17 cellular contexts compared by ENCODE assay signal in the genomic region with DNA sequence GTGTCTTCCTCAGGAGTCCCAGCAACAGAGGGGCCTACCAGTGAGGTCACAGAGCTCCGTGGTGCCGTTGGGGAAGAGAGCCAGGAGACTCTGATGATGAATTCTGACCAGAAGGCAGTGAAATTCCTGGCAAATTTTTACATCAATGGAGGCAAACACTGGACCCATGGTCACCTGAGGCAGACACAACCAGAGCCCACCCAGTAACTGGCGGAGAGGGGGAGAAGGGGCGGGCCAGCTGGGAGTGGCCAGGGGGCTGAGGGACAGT. TPM values are rescaled to one million over a fixed set of nuclear protein-coding genes. Genes with fewer than 3 reads are reported as not detected.
"Had no signal": no experiment of that assay in that cellular context is flagged by ENCODE, and none has a peak within 500 bp of the region (broad histone marks: within the 10 kb centered on the region; RNA-seq: fewer than 3 reads in every experiment).

A gene (plus strand): TSS at position 93 of the 268 bp plus-strand sequence. CDS start 1 bp downstream, at position 94.

- ATAC-seq: activated T-cell treated with anti-CD3 and anti-CD28 coated beads, Interleukin-2, amount 50 U/mL, for 72 hours; gastrocnemius medialis; stimulated activated naive CD8-positive, alpha-beta T cell treated with anti-CD3 and anti-CD28 coated beads, Interleukin-15, Interleukin-2, amounts not matched to agents 100 U/mL and 50 U/mL, for 24 hours; upper lobe of right lung had no signal

- DNase-seq: activated CD4-positive, alpha-beta memory T cell treated with anti-CD3 and anti-CD28 coated beads, Interleukin-2, amount 10 ng/mL, durations not matched to agents 7 days and 5 days; activated CD4-positive, alpha-beta T cell treated with anti-CD3 and anti-CD28 coated beads for 1 hour; activated gamma-delta T cell treated with Interleukin-2 at 50 U/mL for 16 hours; activated T-cell treated with anti-CD3 and anti-CD28 coated beads, Interleukin-2, amount 50 U/mL, for 72 hours; effector CD4-positive, alpha-beta T cell; gastrocnemius medialis; midbrain; naive B cell; stimulated activated CD4-positive, alpha-beta T cell treated with anti-CD3 and anti-CD28 coated beads, Interleukin-2, amount 100 ng/mL, for 48 hours; stimulated activated naive CD8-positive, alpha-beta T cell treated with anti-CD3 and anti-CD28 coated beads, Interleukin-15, Interleukin-2, amounts not matched to agents 100 U/mL and 50 U/mL, for 24 hours; T-helper 9 cell; upper lobe of right lung had no signal

- H3K36me3 ChIP-seq: ascending aorta, gastrocnemius medialis, suprapubic skin, upper lobe of right lung had no signal

- H3K9me3 ChIP-seq: ascending aorta, gastrocnemius medialis, suprapubic skin, upper lobe of right lung had no signal

- H3K4me3 ChIP-seq: ascending aorta, gastrocnemius medialis, suprapubic skin, upper lobe of right lung had no signal

- H3K27me3 ChIP-seq: ascending aorta, gastrocnemius medialis, suprapubic skin, upper lobe of right lung had no signal

- H3K27ac ChIP-seq: ascending aorta, gastrocnemius medialis, suprapubic skin, upper lobe of right lung had no signal

RNA-seq across cellular contexts. Expression of the gene that starts here (rescaled TPM):
- total RNA-seq: activated CD4-positive, alpha-beta memory T cell treated with anti-CD3 and anti-CD28 coated beads, Interleukin-2, amount 10 ng/mL, durations not matched to agents 7 days and 5 days; ascending aorta; gastrocnemius medialis; kidney epithelial cell; lower leg skin; pulmonary artery endothelial cell; upper lobe of right lung had no signal
